ENCODE assay signal across 1 cellular context in the genomic region with DNA sequence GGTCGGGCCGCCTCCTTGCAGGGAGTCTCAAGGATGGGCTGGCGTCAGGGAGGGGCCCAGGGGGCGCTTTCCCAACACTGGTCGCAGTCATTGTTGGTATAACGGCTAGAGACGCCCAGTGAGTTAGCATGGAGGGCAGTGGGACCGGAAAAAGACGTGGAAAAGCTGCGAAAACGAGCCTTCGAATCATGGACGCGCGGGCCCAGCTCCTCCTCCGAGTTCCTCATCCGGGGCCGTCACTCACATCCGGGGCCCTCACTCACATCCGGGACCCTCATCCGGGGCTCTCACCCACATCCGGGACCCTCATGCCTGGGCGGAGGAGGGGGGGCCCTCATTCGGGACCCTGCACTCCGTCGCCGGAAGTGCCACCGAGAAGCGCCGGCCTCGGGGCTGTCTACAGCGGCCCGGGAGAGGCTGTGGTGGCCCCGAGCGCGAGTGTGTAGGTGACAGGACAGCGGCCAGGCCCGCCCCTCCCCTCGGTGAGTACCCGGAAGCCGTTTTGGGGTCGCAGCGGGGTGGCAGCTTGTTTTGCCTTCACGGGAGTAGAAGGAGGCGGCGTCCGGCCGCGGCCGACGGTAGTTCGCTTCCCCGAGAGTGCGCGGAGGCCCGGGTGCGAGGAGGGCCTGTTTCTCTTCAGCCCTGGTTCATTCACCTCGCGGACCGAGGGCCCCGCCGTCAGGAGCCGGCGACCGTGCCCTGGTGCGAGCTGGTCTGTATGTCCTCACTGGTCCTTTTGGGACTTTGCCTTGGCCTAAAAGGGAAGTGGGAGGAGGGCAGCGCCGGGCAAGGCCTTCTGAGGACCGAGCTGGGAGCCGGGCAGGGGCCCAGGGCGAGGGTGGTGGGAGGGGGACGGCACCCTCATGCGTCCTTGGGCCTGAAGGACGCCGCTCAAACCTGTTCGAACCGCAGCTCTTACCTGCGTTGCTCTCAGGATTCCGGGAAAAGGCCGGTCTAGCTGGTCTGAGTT.
A peak's percentile ranks its signal among the peaks of the same experiment; 100 is the strongest.
TF ChIP-seq lines count a peak whose summit lies in the region.

A gene with protein sequence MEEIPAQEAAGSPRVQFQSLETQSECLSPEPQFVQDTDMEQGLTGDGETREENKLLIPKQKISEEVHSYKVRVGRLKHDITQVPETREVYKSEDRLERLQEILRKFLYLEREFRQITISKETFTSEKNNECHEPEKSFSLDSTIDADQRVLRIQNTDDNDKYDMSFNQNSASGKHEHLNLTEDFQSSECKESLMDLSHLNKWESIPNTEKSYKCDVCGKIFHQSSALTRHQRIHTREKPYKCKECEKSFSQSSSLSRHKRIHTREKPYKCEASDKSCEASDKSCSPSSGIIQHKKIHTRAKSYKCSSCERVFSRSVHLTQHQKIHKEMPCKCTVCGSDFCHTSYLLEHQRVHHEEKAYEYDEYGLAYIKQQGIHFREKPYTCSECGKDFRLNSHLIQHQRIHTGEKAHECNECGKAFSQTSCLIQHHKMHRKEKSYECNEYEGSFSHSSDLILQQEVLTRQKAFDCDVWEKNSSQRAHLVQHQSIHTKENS (plus strand): TSS at position 337 of the 970 bp plus-strand sequence. CDS start 1,918 bp downstream, outside the sequence.

TF ChIP-seq in K562, 482 proteins besides CTCF, POLR2A, EP300 and RAD21 (continued from another document and continues in another):
- TF ChIP-seq, protein P1, sequence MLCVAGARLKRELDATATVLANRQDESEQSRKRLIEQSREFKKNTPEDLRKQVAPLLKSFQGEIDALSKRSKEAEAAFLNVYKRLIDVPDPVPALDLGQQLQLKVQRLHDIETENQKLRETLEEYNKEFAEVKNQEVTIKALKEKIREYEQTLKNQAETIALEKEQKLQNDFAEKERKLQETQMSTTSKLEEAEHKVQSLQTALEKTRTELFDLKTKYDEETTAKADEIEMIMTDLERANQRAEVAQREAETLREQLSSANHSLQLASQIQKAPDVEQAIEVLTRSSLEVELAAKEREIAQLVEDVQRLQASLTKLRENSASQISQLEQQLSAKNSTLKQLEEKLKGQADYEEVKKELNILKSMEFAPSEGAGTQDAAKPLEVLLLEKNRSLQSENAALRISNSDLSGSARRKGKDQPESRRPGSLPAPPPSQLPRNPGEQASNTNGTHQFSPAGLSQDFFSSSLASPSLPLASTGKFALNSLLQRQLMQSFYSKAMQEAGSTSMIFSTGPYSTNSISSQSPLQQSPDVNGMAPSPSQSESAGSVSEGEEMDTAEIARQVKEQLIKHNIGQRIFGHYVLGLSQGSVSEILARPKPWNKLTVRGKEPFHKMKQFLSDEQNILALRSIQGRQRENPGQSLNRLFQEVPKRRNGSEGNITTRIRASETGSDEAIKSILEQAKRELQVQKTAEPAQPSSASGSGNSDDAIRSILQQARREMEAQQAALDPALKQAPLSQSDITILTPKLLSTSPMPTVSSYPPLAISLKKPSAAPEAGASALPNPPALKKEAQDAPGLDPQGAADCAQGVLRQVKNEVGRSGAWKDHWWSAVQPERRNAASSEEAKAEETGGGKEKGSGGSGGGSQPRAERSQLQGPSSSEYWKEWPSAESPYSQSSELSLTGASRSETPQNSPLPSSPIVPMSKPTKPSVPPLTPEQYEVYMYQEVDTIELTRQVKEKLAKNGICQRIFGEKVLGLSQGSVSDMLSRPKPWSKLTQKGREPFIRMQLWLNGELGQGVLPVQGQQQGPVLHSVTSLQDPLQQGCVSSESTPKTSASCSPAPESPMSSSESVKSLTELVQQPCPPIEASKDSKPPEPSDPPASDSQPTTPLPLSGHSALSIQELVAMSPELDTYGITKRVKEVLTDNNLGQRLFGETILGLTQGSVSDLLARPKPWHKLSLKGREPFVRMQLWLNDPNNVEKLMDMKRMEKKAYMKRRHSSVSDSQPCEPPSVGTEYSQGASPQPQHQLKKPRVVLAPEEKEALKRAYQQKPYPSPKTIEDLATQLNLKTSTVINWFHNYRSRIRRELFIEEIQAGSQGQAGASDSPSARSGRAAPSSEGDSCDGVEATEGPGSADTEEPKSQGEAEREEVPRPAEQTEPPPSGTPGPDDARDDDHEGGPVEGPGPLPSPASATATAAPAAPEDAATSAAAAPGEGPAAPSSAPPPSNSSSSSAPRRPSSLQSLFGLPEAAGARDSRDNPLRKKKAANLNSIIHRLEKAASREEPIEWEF (CRISPR knock-in tag; IDR thresholded peaks at IDR 0.05) = no peak
- TF ChIP-seq MCM7 (IDR thresholded peaks at IDR 0.05) = no peak
- TF ChIP-seq, protein P2, sequence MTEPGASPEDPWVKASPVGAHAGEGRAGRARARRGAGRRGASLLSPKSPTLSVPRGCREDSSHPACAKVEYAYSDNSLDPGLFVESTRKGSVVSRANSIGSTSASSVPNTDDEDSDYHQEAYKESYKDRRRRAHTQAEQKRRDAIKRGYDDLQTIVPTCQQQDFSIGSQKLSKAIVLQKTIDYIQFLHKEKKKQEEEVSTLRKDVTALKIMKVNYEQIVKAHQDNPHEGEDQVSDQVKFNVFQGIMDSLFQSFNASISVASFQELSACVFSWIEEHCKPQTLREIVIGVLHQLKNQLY (CRISPR knock-in tag; conservative IDR thresholded peaks at IDR 0.05) = peak in 1 of 2 experiments; percentile 43; a peak in 1 of 4 replicates
- no peak for TF ChIP-seq ARID1B (IDR thresholded peaks at IDR 0.05)
- TF ChIP-seq, protein P3, sequence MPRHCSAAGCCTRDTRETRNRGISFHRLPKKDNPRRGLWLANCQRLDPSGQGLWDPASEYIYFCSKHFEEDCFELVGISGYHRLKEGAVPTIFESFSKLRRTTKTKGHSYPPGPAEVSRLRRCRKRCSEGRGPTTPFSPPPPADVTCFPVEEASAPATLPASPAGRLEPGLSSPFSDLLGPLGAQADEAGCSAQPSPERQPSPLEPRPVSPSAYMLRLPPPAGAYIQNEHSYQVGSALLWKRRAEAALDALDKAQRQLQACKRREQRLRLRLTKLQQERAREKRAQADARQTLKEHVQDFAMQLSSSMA (CRISPR knock-in tag; IDR thresholded peaks at IDR 0.05) = 0 out of 2 replicates have a peak, but pooled peaks have one; percentile 57
- TF ChIP-seq ZFP30 (CRISPR knock-in tag; IDR thresholded peaks at IDR 0.05; ENCODE audit: borderline replicate concordance) = no peak
- TF ChIP-seq HDAC6 (IDR thresholded peaks at IDR 0.05; ENCODE audit: low read depth, low read length) = no peak
- peak; percentile 80 for TF ChIP-seq MYC (IDR thresholded peaks at IDR 0.05; ENCODE audit: low read depth, low read length)
- peak; percentile 31 for TF ChIP-seq MYC (CRISPR knock-in tag; IDR thresholded peaks at IDR 0.05; ENCODE audit: borderline replicate concordance, low read depth)
- TF ChIP-seq, protein P4, sequence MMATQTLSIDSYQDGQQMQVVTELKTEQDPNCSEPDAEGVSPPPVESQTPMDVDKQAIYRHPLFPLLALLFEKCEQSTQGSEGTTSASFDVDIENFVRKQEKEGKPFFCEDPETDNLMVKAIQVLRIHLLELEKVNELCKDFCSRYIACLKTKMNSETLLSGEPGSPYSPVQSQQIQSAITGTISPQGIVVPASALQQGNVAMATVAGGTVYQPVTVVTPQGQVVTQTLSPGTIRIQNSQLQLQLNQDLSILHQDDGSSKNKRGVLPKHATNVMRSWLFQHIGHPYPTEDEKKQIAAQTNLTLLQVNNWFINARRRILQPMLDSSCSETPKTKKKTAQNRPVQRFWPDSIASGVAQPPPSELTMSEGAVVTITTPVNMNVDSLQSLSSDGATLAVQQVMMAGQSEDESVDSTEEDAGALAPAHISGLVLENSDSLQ (IDR thresholded peaks at IDR 0.05) = peak; percentile 97
- TF ChIP-seq MCM3 (IDR thresholded peaks at IDR 0.05) = no peak
- no peak for TF ChIP-seq RBM25 (IDR thresholded peaks at IDR 0.05; ENCODE audit: low read depth, low read length, severe bottlenecking)
- no peak for TF ChIP-seq ZNF384 (IDR thresholded peaks at IDR 0.05; ENCODE audit: low read depth, low read length)
- TF ChIP-seq RNF2 (IDR thresholded peaks at IDR 0.05) = no peak
- TF ChIP-seq CXXC5 (CRISPR knock-in tag; IDR thresholded peaks at IDR 0.05) = peak; percentile 62
- no peak for TF ChIP-seq CBFA2T2 (conservative IDR thresholded peaks at IDR 0.05)
- TF ChIP-seq PTBP1 (IDR thresholded peaks at IDR 0.05; ENCODE audit: low read depth, low read length) = no peak; the same call in 1 of the 2 replicates
- TF ChIP-seq, protein P5, sequence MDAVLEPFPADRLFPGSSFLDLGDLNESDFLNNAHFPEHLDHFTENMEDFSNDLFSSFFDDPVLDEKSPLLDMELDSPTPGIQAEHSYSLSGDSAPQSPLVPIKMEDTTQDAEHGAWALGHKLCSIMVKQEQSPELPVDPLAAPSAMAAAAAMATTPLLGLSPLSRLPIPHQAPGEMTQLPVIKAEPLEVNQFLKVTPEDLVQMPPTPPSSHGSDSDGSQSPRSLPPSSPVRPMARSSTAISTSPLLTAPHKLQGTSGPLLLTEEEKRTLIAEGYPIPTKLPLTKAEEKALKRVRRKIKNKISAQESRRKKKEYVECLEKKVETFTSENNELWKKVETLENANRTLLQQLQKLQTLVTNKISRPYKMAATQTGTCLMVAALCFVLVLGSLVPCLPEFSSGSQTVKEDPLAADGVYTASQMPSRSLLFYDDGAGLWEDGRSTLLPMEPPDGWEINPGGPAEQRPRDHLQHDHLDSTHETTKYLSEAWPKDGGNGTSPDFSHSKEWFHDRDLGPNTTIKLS (IDR thresholded peaks at IDR 0.05; ENCODE audit: borderline replicate concordance, low read depth) = peak; percentile 75; the same call in 1 of the 2 replicates
- peak; percentile 34; the same call in 1 of the 2 replicates for TF ChIP-seq HEY1 (CRISPR knock-in tag; IDR thresholded peaks at IDR 0.05; ENCODE audit: borderline replicate concordance)
- TF ChIP-seq ZNF699 (CRISPR knock-in tag; IDR thresholded peaks at IDR 0.05; ENCODE audit: insufficient replicate concordance) = no peak
- TF ChIP-seq CREB1 (IDR thresholded peaks at IDR 0.05) = peak; percentile 34
- TF ChIP-seq CREB1 (CRISPR knock-in tag; IDR thresholded peaks at IDR 0.05) = peak; percentile 67
- TF ChIP-seq, protein P6, sequence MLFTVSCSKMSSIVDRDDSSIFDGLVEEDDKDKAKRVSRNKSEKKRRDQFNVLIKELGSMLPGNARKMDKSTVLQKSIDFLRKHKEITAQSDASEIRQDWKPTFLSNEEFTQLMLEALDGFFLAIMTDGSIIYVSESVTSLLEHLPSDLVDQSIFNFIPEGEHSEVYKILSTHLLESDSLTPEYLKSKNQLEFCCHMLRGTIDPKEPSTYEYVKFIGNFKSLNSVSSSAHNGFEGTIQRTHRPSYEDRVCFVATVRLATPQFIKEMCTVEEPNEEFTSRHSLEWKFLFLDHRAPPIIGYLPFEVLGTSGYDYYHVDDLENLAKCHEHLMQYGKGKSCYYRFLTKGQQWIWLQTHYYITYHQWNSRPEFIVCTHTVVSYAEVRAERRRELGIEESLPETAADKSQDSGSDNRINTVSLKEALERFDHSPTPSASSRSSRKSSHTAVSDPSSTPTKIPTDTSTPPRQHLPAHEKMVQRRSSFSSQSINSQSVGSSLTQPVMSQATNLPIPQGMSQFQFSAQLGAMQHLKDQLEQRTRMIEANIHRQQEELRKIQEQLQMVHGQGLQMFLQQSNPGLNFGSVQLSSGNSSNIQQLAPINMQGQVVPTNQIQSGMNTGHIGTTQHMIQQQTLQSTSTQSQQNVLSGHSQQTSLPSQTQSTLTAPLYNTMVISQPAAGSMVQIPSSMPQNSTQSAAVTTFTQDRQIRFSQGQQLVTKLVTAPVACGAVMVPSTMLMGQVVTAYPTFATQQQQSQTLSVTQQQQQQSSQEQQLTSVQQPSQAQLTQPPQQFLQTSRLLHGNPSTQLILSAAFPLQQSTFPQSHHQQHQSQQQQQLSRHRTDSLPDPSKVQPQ (CRISPR knock-in tag; IDR thresholded peaks at IDR 0.05; ENCODE audit: borderline replicate concordance) = no peak
- no peak for TF ChIP-seq SOX6 (IDR thresholded peaks at IDR 0.05)
- TF ChIP-seq, protein P7, sequence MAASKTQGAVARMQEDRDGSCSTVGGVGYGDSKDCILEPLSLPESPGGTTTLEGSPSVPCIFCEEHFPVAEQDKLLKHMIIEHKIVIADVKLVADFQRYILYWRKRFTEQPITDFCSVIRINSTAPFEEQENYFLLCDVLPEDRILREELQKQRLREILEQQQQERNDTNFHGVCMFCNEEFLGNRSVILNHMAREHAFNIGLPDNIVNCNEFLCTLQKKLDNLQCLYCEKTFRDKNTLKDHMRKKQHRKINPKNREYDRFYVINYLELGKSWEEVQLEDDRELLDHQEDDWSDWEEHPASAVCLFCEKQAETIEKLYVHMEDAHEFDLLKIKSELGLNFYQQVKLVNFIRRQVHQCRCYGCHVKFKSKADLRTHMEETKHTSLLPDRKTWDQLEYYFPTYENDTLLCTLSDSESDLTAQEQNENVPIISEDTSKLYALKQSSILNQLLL (CRISPR knock-in tag; IDR thresholded peaks at IDR 0.05; ENCODE audit: borderline replicate concordance) = no peak
- TF ChIP-seq, protein P8, sequence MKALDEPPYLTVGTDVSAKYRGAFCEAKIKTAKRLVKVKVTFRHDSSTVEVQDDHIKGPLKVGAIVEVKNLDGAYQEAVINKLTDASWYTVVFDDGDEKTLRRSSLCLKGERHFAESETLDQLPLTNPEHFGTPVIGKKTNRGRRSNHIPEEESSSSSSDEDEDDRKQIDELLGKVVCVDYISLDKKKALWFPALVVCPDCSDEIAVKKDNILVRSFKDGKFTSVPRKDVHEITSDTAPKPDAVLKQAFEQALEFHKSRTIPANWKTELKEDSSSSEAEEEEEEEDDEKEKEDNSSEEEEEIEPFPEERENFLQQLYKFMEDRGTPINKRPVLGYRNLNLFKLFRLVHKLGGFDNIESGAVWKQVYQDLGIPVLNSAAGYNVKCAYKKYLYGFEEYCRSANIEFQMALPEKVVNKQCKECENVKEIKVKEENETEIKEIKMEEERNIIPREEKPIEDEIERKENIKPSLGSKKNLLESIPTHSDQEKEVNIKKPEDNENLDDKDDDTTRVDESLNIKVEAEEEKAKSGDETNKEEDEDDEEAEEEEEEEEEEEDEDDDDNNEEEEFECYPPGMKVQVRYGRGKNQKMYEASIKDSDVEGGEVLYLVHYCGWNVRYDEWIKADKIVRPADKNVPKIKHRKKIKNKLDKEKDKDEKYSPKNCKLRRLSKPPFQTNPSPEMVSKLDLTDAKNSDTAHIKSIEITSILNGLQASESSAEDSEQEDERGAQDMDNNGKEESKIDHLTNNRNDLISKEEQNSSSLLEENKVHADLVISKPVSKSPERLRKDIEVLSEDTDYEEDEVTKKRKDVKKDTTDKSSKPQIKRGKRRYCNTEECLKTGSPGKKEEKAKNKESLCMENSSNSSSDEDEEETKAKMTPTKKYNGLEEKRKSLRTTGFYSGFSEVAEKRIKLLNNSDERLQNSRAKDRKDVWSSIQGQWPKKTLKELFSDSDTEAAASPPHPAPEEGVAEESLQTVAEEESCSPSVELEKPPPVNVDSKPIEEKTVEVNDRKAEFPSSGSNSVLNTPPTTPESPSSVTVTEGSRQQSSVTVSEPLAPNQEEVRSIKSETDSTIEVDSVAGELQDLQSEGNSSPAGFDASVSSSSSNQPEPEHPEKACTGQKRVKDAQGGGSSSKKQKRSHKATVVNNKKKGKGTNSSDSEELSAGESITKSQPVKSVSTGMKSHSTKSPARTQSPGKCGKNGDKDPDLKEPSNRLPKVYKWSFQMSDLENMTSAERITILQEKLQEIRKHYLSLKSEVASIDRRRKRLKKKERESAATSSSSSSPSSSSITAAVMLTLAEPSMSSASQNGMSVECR (CRISPR knock-in tag; IDR thresholded peaks at IDR 0.05) = peak; percentile 74
- TF ChIP-seq, protein P9, sequence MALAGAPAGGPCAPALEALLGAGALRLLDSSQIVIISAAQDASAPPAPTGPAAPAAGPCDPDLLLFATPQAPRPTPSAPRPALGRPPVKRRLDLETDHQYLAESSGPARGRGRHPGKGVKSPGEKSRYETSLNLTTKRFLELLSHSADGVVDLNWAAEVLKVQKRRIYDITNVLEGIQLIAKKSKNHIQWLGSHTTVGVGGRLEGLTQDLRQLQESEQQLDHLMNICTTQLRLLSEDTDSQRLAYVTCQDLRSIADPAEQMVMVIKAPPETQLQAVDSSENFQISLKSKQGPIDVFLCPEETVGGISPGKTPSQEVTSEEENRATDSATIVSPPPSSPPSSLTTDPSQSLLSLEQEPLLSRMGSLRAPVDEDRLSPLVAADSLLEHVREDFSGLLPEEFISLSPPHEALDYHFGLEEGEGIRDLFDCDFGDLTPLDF (CRISPR knock-in tag; IDR thresholded peaks at IDR 0.05) = peak; percentile 76; the same call in 1 of the 2 replicates
- TF ChIP-seq BHLHE40 (IDR thresholded peaks at IDR 0.05; ENCODE audit: low read length) = peak; percentile 6; the same call in 1 of the 2 replicates
- no peak for TF ChIP-seq ZNF224 (CRISPR knock-in tag; IDR thresholded peaks at IDR 0.05)
- no peak for TF ChIP-seq MECOM (CRISPR knock-in tag; IDR thresholded peaks at IDR 0.05)
- TF ChIP-seq ZNF217 (CRISPR knock-in tag; IDR thresholded peaks at IDR 0.05) = no peak
